In genomic region chrX:24528605-24529004, GRCh38 we compare ENCODE assay signal across 18 cellular contexts.
"Had no signal": no experiment of that assay in that cellular context is flagged by ENCODE, and none has a peak within 500 bp of the region (broad histone marks: within the 10 kb centered on the region; RNA-seq: fewer than 3 reads in every experiment).

No MANE protein-coding gene starts in this region.

- H3K27ac Mint-ChIP-seq: activated naive CD4-positive, alpha-beta T cell treated with anti-CD3 and anti-CD28 coated beads, Interleukin-2, amount 10 ng/mL, durations not matched to agents 7 days and 5 days had no signal

- H3K9me3 ChIP-seq: gastrocnemius medialis, heart left ventricle, ovary, right lobe of liver had no signal

- H3K36me3 ChIP-seq: gastrocnemius medialis, ovary, right lobe of liver had no signal

- ATAC-seq: gastrocnemius medialis; heart left ventricle; right lobe of liver; stimulated activated naive CD8-positive, alpha-beta T cell treated with anti-CD3 and anti-CD28 coated beads, Interleukin-15, Interleukin-2, amounts not matched to agents 100 U/mL and 50 U/mL, for 24 hours had no signal

- H3K4me3 Mint-ChIP-seq: activated naive CD4-positive, alpha-beta T cell treated with anti-CD3 and anti-CD28 coated beads, Interleukin-2, amount 10 ng/mL, durations not matched to agents 7 days and 5 days had no signal

- H3K4me1 ChIP-seq: gastrocnemius medialis, heart left ventricle, right lobe of liver had no signal

- H3K27ac ChIP-seq: gastrocnemius medialis, heart left ventricle, ovary, right lobe of liver had no signal

- H3K27me3 ChIP-seq: gastrocnemius medialis, ovary, right lobe of liver had no signal

- DNase-seq: activated CD4-positive, alpha-beta T cell treated with anti-CD3 and anti-CD28 coated beads, Interleukin-2, amount 50 U/mL, for 4 hours; activated CD4-positive, CD25-positive, alpha-beta regulatory T cell treated with anti-CD3 and anti-CD28 coated beads, Interleukin-2, amount 50 U/mL, for 72 hours; activated naive CD4-positive, alpha-beta T cell treated with anti-CD3 and anti-CD28 coated beads, Interleukin-2, amount 10 ng/mL, durations not matched to agents 7 days and 5 days; activated T-cell treated with anti-CD3 and anti-CD28 coated beads, Interleukin-2, amount 50 U/mL, for 1 hour; dermis blood vessel endothelial cell; gastrocnemius medialis; heart left ventricle; islet precursor cell; midbrain; ovary; right lobe of liver; stimulated activated CD4-positive, alpha-beta T cell treated with anti-CD3 and anti-CD28 coated beads, Interleukin-4, amount 100 ng/mL, for 4 hours; stimulated activated CD8-positive, alpha-beta memory T cell treated with anti-CD3 and anti-CD28 coated beads, Interleukin-4, amount 100 ng/mL, for 48 hours; stimulated activated naive CD8-positive, alpha-beta T cell treated with anti-CD3 and anti-CD28 coated beads, Interleukin-15, Interleukin-2, amounts not matched to agents 100 U/mL and 50 U/mL, for 24 hours; T1000; trophoblast cell had no signal

- H3K4me3 ChIP-seq: gastrocnemius medialis, heart left ventricle, lung, ovary, right lobe of liver, smooth muscle cell had no signal

- H3K27me3 Mint-ChIP-seq: activated naive CD4-positive, alpha-beta T cell treated with anti-CD3 and anti-CD28 coated beads, Interleukin-2, amount 10 ng/mL, durations not matched to agents 7 days and 5 days had no signal

- H3K4me1 Mint-ChIP-seq: activated naive CD4-positive, alpha-beta T cell treated with anti-CD3 and anti-CD28 coated beads, Interleukin-2, amount 10 ng/mL, durations not matched to agents 7 days and 5 days had no signal

- H3K9me3 Mint-ChIP-seq: activated naive CD4-positive, alpha-beta T cell treated with anti-CD3 and anti-CD28 coated beads, Interleukin-2, amount 10 ng/mL, durations not matched to agents 7 days and 5 days had no signal
